In the genomic region with DNA sequence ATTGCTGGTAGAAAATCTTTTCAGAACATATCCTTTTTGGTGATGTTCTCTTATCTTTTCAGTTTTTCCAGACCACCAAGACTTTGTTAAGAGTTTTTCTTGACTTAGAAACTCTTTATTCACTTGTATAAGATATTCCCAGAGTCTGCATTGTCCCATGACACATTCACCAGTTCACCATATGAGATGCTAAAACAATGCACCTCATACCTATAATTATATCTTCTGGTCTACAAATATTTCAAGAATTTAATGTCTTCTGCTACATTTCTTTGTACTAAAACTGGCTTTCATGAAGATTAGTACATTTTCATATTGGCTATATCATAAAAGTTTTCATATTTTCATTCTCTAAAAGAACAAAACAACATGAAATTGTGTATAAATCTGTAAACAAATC, we compare ENCODE assay signal across 14 cellular contexts.
A peak's percentile ranks its signal among the peaks of the same experiment; 100 is the strongest.
DNase-seq lines count a peak whose midpoint lies in the region; ATAC-seq lines count a peak whose summit lies in the region.
"Had no signal": no experiment of that assay in that cellular context is flagged by ENCODE, and none has a peak within 500 bp of the region (broad histone marks: within the 10 kb centered on the region; RNA-seq: fewer than 3 reads in every experiment).

No MANE protein-coding gene starts in this region.

- no peaks in the 10 kb centered on the region for H3K36me3 ChIP-seq in ACC112 (ENCODE audit: insufficient read depth, low read length)
- H3K36me3 ChIP-seq in adipocyte (ENCODE audit: control insufficient read depth, insufficient read depth, low read length, severe bottlenecking), result no peaks in the 10 kb centered on the region
- H3K36me3 ChIP-seq: left lung had no signal

- H2AFZ ChIP-seq in ACC112 (ENCODE audit: low read length, unreplicated experiment), result no peak overlapping the region

- no peak for ATAC-seq in HG02571 (IDR thresholded peaks at IDR 0.05; ENCODE audit: unreplicated experiment)
- ATAC-seq: activated CD8-positive, alpha-beta memory T cell treated with anti-CD3 and anti-CD28 coated beads, Interleukin-2, amount 10 ng/mL, durations not matched to agents 7 days and 5 days; sciatic nerve had no signal

- H3K4me3 ChIP-seq in ACC112 (ENCODE audit: low read depth, low read length) (peak overlapping the region; percentile 23; the same call in 1 of the 2 replicates), adipocyte (ENCODE audit: low read length) (peak overlapping the region; percentile 8)
- H3K4me3 ChIP-seq: left lung, SK-N-MC had no signal

- DNase-seq in LHCN-M2 (ENCODE audit: low read depth) (peak; percentile 66), adipocyte (ENCODE audit: low read depth) (peak; percentile 23), iris pigment epithelial cell (ENCODE audit: low read depth) (peak; percentile 57), posterior cingulate gyrus (no peak), NCI-H2029 (lab: John Stamatoyannopoulos, UW) (no peak), anterior cingulate cortex (lab: John Stamatoyannopoulos, UW) (no peak)
- DNase-seq: activated CD8-positive, alpha-beta memory T cell treated with anti-CD3 and anti-CD28 coated beads, Interleukin-2, amount 10 ng/mL, durations not matched to agents 7 days and 5 days; CD4-positive, CD25-positive, alpha-beta regulatory T cell; left lung; NCI-H2171 had no signal

- H3K9me3 ChIP-seq in adipocyte (ENCODE audit: control insufficient read depth, low read length), result no peaks in the 10 kb centered on the region
- H3K9me3 ChIP-seq: left lung had no signal

- H3K27me3 ChIP-seq in ACC112 (ENCODE audit: insufficient read depth, low read length) (no peaks in the 10 kb centered on the region), adipocyte (replicated peaks; ENCODE audit: control insufficient read depth, insufficient read depth, low read length) (no peaks in the 10 kb centered on the region)
- H3K27me3 ChIP-seq: left lung had no signal

- intact Hi-C loops in posterior cingulate gyrus (cut with DNase I), result no loop called here

- H3K27ac ChIP-seq in ACC112 (ENCODE audit: low read depth, low read length), result peak overlapping the region; percentile 85
- H3K27ac ChIP-seq: left lung, SK-N-MC had no signal

- no peaks in the 10 kb centered on the region for H3K79me2 ChIP-seq in ACC112 (ENCODE audit: control insufficient read depth, insufficient read depth, low read length, unreplicated experiment)

- no peak overlapping the region for H3K9ac ChIP-seq in adipocyte (ENCODE audit: low read length)

- H3K4me1 ChIP-seq in ACC112 (ENCODE audit: control insufficient read depth, insufficient read depth, low read length, unreplicated experiment), result peaks cover 49% of the 10 kb centered on the region
- H3K4me1 ChIP-seq in adipocyte (ENCODE audit: control insufficient read depth, insufficient read depth, low read length), result peaks cover 23% of the 10 kb centered on the region
- H3K4me1 ChIP-seq: left lung had no signal

Comparison
In these comparisons a context has a peak if more than half of its experiments do, and no peak if none do; other contexts are left out.
1. DNase-seq: peak in LHCN-M2 (single experiment), adipocyte (single experiment) and iris pigment epithelial cell (single experiment); none in posterior cingulate gyrus (0 of 10), NCI-H2029 (single experiment) and anterior cingulate cortex (0 of 58).